ENCODE assay signal across 8 cellular contexts in the genomic region with DNA sequence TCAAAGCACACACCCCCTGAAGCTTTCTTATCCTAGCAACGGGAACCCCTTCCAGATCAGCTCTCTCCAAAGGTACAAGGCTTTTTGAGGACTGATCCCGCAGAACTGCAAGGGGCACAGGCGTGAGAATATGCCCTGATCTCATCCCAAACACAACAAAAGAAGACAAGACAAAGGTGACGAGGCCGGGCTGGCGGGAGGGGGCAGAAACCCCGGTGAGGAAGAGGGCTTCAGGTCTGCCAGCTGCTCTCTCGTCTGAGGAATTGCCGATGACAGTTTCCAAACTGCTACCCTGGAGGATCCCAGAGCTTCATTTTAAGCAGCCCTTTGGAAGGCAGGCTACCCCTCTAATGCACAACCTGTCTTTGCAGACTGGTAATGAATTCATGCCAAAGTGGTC. TPM values are rescaled to one million over a fixed set of nuclear protein-coding genes. Genes with fewer than 3 reads are reported as not detected.
DNase-seq lines count a peak whose midpoint lies in the region; ATAC-seq and TF ChIP-seq lines count a peak whose summit lies in the region.

No MANE protein-coding gene starts in this region.

- intact Hi-C loops in MCF 10A (cut with micrococcal nuclease) = no loop called here

- peaks cover 0 to 11% of the 10 kb centered on the region in 2 donors for H3K36me3 ChIP-seq in muscle layer of duodenum (ENCODE audit: control insufficient read depth in 1 of 2, insufficient read depth in 2 of 2, low read length in 2 of 2)

- peaks cover 17% of the 10 kb centered on the region for H3K36me3 Mint-ChIP-seq in MCF 10A (ENCODE audit: insufficient read depth, unreplicated experiment)

- no peak overlapping the region for H3K27ac Mint-ChIP-seq in MCF 10A (ENCODE audit: low read depth, unreplicated experiment)

- H3K9me3 ChIP-seq in AG04450 (ENCODE audit: control insufficient read depth, insufficient read depth, low read length) (no peaks in the 10 kb centered on the region; the same call in 1 of the 2 replicates), muscle layer of duodenum (ENCODE audit: control insufficient read depth in 1 of 2, low read length in 2 of 2) (no peaks in the 10 kb centered on the region)

- peaks cover 21% of the 10 kb centered on the region for H3K4me1 Mint-ChIP-seq in MCF 10A (ENCODE audit: insufficient read depth, unreplicated experiment)

- H3K9me3 Mint-ChIP-seq in MCF 10A (ENCODE audit: unreplicated experiment) = no peaks in the 10 kb centered on the region

- DNase-seq in AG04450 (ENCODE audit: low read depth, low spot score) = no peak
- DNase-seq in HL-60 (ENCODE audit: low read depth in 1 of 2, low spot score in 1 of 2) = no peak
- DNase-seq in MCF 10A (ENCODE audit: unreplicated experiment) = no peak
- no peak for DNase-seq in NCI-H2227 (lab: John Stamatoyannopoulos, UW; ENCODE audit: unreplicated experiment)
- DNase-seq in activated effector memory CD4-positive, alpha-beta T cell treated with anti-CD3 and anti-CD28 coated beads, Interleukin-2, amount 50 U/mL, for 16 hours = no peak

- CTCF ChIA-PET in AG04450 (lab: Charles Lee) = interaction anchor here (1.2 kb wide), 1 partner anchor 21 kb away, joined by 7 read pairs; no protein-coding TSS in a partner anchor
- CTCF ChIA-PET in MCF 10A (lab: Yijun Ruan, JAX) = interaction anchor here (0.6 to 5.2 kb wide), 6 partner anchors 16 to 1012 kb away, joined by 3 to 50 read pairs (median 4); partner anchors contain the start of gene RENBP

- no peaks in the 10 kb centered on the region for H3K27me3 Mint-ChIP-seq in MCF 10A (ENCODE audit: insufficient read depth, unreplicated experiment)

- H3K27ac ChIP-seq in AG04450 (ENCODE audit: low read depth, low read length) (no peak overlapping the region), HL-60 (replicated peaks) (peak overlapping the region; percentile 99), muscle layer of duodenum (ENCODE audit: low read length) (peak overlapping the region; percentile 51)

- H3K4me3 Mint-ChIP-seq in MCF 10A (ENCODE audit: unreplicated experiment) = peak overlapping the region; percentile 5

- BruUV-seq in MCF 10A (replicated peaks; lab: Mats Ljungman, UMichigan) = no TSS peak

- POLR2A ChIA-PET in AG04450 (lab: Yijun Ruan, JAX) = no interaction called here
- POLR2A ChIA-PET in MCF 10A (lab: Yijun Ruan, JAX) = interaction anchor here (0.6 to 1.5 kb wide), 4 partner anchors 23 to 81 kb away, joined by 3 to 5 read pairs (median 4); no protein-coding TSS in a partner anchor

- H3K4me3 ChIP-seq in AG04450 (ENCODE audit: low read depth, low read length) = peak overlapping the region; percentile 83
- peak overlapping the region; percentile 71 for H3K4me3 ChIP-seq in HL-60 (replicated peaks; ENCODE audit: insufficient read depth, low read length)
- H3K4me3 ChIP-seq in muscle layer of duodenum (ENCODE audit: low read depth in 1 of 2, low read length in 2 of 2) = peak overlapping the region in 1 of 2 donors; percentile 76

- TF ChIP-seq CTCF in AG04450 (IDR thresholded peaks at IDR 0.05; ENCODE audit: low read depth, low read length) (no peak), HL-60 (IDR thresholded peaks at IDR 0.05; ENCODE audit: insufficient read depth, low read length) (no peak), MCF 10A (IDR thresholded peaks at IDR 0.05; ENCODE audit: unreplicated experiment) (no peak)

- H3K27me3 ChIP-seq in AG04450 (ENCODE audit: control insufficient read depth, insufficient read depth, low read length) = no peaks in the 10 kb centered on the region
- H3K27me3 ChIP-seq in HL-60 (ENCODE audit: insufficient read depth, poor library complexity, severe bottlenecking) = no peaks in the 10 kb centered on the region
- no peaks in the 10 kb centered on the region for H3K27me3 ChIP-seq in muscle layer of duodenum (ENCODE audit: low read depth, low read length)

- ATAC-seq in GM21576 (IDR thresholded peaks at IDR 0.05; ENCODE audit: unreplicated experiment) = no peak
- no peak for ATAC-seq in GM21515 (IDR thresholded peaks at IDR 0.05; ENCODE audit: unreplicated experiment)

- peaks cover 5 to 45% of the 10 kb centered on the region in 2 donors for H3K4me1 ChIP-seq in muscle layer of duodenum (ENCODE audit: control insufficient read depth in 1 of 2, insufficient read depth in 2 of 2, low read length in 2 of 2)

RNA-seq across cellular contexts. Expression of gene HCFC1, which starts 3.4 kb away (rescaled TPM):
- 2.7 and 5.8 TPM in 2 replicates for polyA plus RNA-seq in AG04450 (2011; rRNA removed)
- 17.9 and 26.6 TPM in 2 replicates for polyA minus RNA-seq in AG04450 (2011; rRNA and poly(A)+ RNA removed)
- 40.3 and 44.5 TPM in 2 replicates for total RNA-seq in MCF 10A (2022)

RNA-seq across cellular contexts. Expression of gene TMEM187, which starts 4.3 kb away (rescaled TPM):
- 3.2 and 3.9 TPM in 2 replicates for polyA plus RNA-seq in AG04450 (2011; rRNA removed)
- 2.2 and 2.6 TPM in 2 replicates for polyA minus RNA-seq in AG04450 (2011; rRNA and poly(A)+ RNA removed)
- total RNA-seq in MCF 10A (2022) = 9.3 and 10.9 TPM in 2 replicates

RNA-seq across cellular contexts. Expression of gene RENBP, which starts 23.8 kb away (rescaled TPM):
- 0.14 and 0.16 TPM in 2 replicates for polyA plus RNA-seq in AG04450 (2011; rRNA removed)
- 0.18 TPM in 1 of 2 replicates, not detected in the other for polyA minus RNA-seq in AG04450 (2011; rRNA and poly(A)+ RNA removed)
- total RNA-seq in MCF 10A (2022) = 0.23 TPM in 1 of 2 replicates, not detected in the other

RNA-seq across cellular contexts. Expression of gene NAA10, which starts 33.4 kb away (rescaled TPM):
- 42.9 and 63.4 TPM in 2 replicates for polyA plus RNA-seq in AG04450 (2011; rRNA removed)
- polyA minus RNA-seq in AG04450 (2011; rRNA and poly(A)+ RNA removed) = 43.7 and 49.1 TPM in 2 replicates
- 166 and 196 TPM in 2 replicates for total RNA-seq in MCF 10A (2022)

RNA-seq across cellular contexts. Expression of gene ARHGAP4, which starts 42.2 kb away (rescaled TPM):
- 0.12 and 0.16 TPM in 2 replicates for polyA plus RNA-seq in AG04450 (2011; rRNA removed)
- polyA minus RNA-seq in AG04450 (2011; rRNA and poly(A)+ RNA removed) = 0.69 TPM in 1 of 2 replicates, not detected in the other
- 2.3 and 2.6 TPM in 2 replicates for total RNA-seq in MCF 10A (2022)
